ENCODE assay signal across 8 cellular contexts in genomic region chr4:173252024-173252935, GRCh38.
A peak's percentile ranks its signal among the peaks of the same experiment; 100 is the strongest.
DNase-seq lines count a peak whose midpoint lies in the region; ATAC-seq and TF ChIP-seq lines count a peak whose summit lies in the region.

No MANE protein-coding gene starts in this region.

- H3K9ac ChIP-seq in OCI-LY1 (ENCODE audit: low read length), result 0 out of 2 replicates have a peak overlapping the region, but pooled peaks have one; percentile 27

- H2AFZ ChIP-seq in OCI-LY1 (ENCODE audit: low read length), result no peak overlapping the region
- no peak overlapping the region for H2AFZ ChIP-seq in osteoblast (ENCODE audit: low read length)

- H3K4me2 ChIP-seq in OCI-LY1 (ENCODE audit: low read length) (peak overlapping the region; percentile 10; the same call in 1 of the 2 replicates), osteoblast (ENCODE audit: insufficient read depth, low read length) (peak overlapping the region; percentile 49)

- no peaks in the 10 kb centered on the region for H3F3A ChIP-seq in OCI-LY1 (ENCODE audit: insufficient read depth, low read length)

- H3K27me3 ChIP-seq in OCI-LY1 (ENCODE audit: insufficient read depth, low read length) (no peaks in the 10 kb centered on the region), osteoblast (ENCODE audit: insufficient read depth, low read length) (peaks cover 21% of the 10 kb centered on the region)

- H3K9me2 ChIP-seq in OCI-LY1 (ENCODE audit: low read depth, low read length), result no peaks in the 10 kb centered on the region

- H3K9me3 ChIP-seq in OCI-LY1 (ENCODE audit: low read length), result no peaks in the 10 kb centered on the region
- no peaks in the 10 kb centered on the region for H3K9me3 ChIP-seq in osteoblast (ENCODE audit: low read depth, low read length)

- H3K79me2 ChIP-seq in OCI-LY1 (ENCODE audit: insufficient read depth, low read length), result peaks cover 18% of the 10 kb centered on the region
- H3K79me2 ChIP-seq in osteoblast (ENCODE audit: insufficient read depth, low read length), result no peaks in the 10 kb centered on the region

- H3K4me3 ChIP-seq in OCI-LY1 (ENCODE audit: low read depth, low read length, poor library complexity, severe bottlenecking) (no peak overlapping the region), osteoblast (ENCODE audit: insufficient read depth, low read length) (no peak overlapping the region)

- DNase-seq in GM04504 (ENCODE audit: low read depth), result peak; percentile 92
- DNase-seq in HK-2 (ENCODE audit: unreplicated experiment), result peak; percentile 74
- DNase-seq in epithelial cell of prostate (ENCODE audit: low read depth, low spot score), result peak; percentile 95
- DNase-seq in osteoblast (ENCODE audit: insufficient read length, low spot score, missing footprints), result peak; percentile 73
- DNase-seq in effector CD8-positive, alpha-beta T cell (lab: John Stamatoyannopoulos, UW), result no peak
- no peak for DNase-seq in NCI-H2227 treated with DMSO at 0.1 percent for 48 hours (lab: John Stamatoyannopoulos, UW)

- H3K36me3 ChIP-seq in OCI-LY1 (ENCODE audit: insufficient read depth, low read length) (peaks cover 22% of the 10 kb centered on the region), osteoblast (ENCODE audit: insufficient read depth, low read length) (no peaks in the 10 kb centered on the region)

- ATAC-seq in GM21515 (IDR thresholded peaks at IDR 0.05; ENCODE audit: unreplicated experiment), result peak; percentile 85

- peak overlapping the region; percentile 98 for H3K27ac ChIP-seq in OCI-LY1 (ENCODE audit: low read depth, low read length, poor library complexity, severe bottlenecking)
- peak overlapping the region; percentile 41 for H3K27ac ChIP-seq in epithelial cell of prostate
- H3K27ac ChIP-seq in osteoblast (ENCODE audit: low read depth, low read length), result no peak overlapping the region

- peaks cover 100% of the 10 kb centered on the region for H3K4me1 ChIP-seq in OCI-LY1 (ENCODE audit: insufficient read depth, low read length, severe bottlenecking)
- H3K4me1 ChIP-seq in osteoblast (ENCODE audit: insufficient read depth, low read length), result peaks cover 6% of the 10 kb centered on the region

- TF ChIP-seq CTCF in OCI-LY1 (IDR thresholded peaks at IDR 0.05; ENCODE audit: low read length) (no peak), osteoblast (IDR thresholded peaks at IDR 0.05; ENCODE audit: extremely low read depth, low read depth, low read length) (no peak)

- H4K20me1 ChIP-seq in OCI-LY1 (ENCODE audit: insufficient read depth, low read length), result no peaks in the 10 kb centered on the region
- peaks cover 53% of the 10 kb centered on the region for H4K20me1 ChIP-seq in osteoblast (ENCODE audit: insufficient read depth, low read length)

Comparison
In these comparisons a context has a peak if more than half of its experiments do, and no peak if none do; other contexts are left out.
1. DNase-seq: peak in GM04504 (single experiment), HK-2 (single experiment), epithelial cell of prostate (single experiment) and osteoblast (single experiment); none in effector CD8-positive, alpha-beta T cell (single experiment) and NCI-H2227 treated with DMSO at 0.1 percent for 48 hours (single experiment).